21 cellular contexts compared by ENCODE assay signal in the genomic region with DNA sequence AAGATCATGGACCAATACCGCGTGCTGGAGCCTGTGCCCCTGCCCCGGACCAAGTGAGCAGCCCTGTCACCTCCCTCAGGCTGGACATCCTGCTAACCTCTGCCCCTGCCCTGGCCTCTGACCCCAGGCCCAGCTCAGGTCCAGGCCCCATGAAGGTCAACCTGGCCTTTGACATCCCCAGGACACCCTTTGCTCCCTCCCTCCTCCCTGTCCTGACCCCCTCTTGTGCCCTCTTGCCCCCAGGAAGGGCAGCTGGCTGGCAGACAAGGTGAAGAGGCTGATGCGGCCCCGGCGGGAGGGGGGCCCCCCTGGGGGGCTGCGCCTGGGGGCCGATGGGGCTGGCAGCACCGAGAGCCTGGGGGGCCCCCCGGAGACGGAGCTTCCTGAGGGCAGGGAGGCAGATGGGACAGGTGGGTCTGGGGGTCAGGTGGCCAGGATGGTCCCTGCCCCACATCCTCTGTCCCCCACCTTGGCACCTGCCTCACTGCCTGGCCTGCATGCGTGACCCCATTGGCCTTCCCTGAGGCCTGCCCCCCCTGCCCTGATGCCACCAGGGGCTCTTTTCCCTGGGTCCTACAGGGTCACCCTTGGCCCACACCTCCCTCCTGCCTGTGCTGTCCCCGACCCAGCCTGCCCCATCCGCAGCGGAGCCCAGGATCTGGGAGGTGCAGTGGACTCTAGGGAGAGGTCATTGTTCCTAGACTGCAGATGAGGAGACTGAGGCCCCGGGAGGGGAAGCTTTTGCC.
"Had no signal": no experiment of that assay in that cellular context is flagged by ENCODE, and none has a peak within 500 bp of the region (broad histone marks: within the 10 kb centered on the region; RNA-seq: fewer than 3 reads in every experiment).

No MANE protein-coding gene starts in this region.

- H3K27me3 ChIP-seq: brain microvascular endothelial cell, colonic mucosa, foreskin keratinocyte, tibial nerve, uterus had no signal

- H3K4me3 Mint-ChIP-seq: activated CD4-positive, alpha-beta T cell treated with anti-CD3 and anti-CD28 coated beads, Interleukin-2, amount 10 ng/mL, durations not matched to agents 24 days and 14 days; activated naive CD4-positive, alpha-beta T cell treated with anti-CD3 and anti-CD28 coated beads, Interleukin-2, amount 10 ng/mL, durations not matched to agents 7 days and 5 days; activated naive CD8-positive, alpha-beta T cell treated with anti-CD3 and anti-CD28 coated beads, Interleukin-2, amount 50 U/mL, for 24 hours; activated T-cell treated with anti-CD3 and anti-CD28 coated beads, Interleukin-2, amount 50 U/mL, for 4 hours; nephron progenitor cell; stimulated activated naive CD8-positive, alpha-beta T cell treated with anti-CD3 and anti-CD28 coated beads, Interleukin-15, Interleukin-2, amounts not matched to agents 100 ng/mL and 50 ng/mL, for 24 hours had no signal

- H3K27me3 Mint-ChIP-seq: activated CD4-positive, alpha-beta T cell treated with anti-CD3 and anti-CD28 coated beads, Interleukin-2, amount 10 ng/mL, durations not matched to agents 24 days and 14 days; activated naive CD4-positive, alpha-beta T cell treated with anti-CD3 and anti-CD28 coated beads, Interleukin-2, amount 10 ng/mL, durations not matched to agents 7 days and 5 days; activated naive CD8-positive, alpha-beta T cell treated with anti-CD3 and anti-CD28 coated beads, Interleukin-2, amount 50 U/mL, for 24 hours; stimulated activated naive CD8-positive, alpha-beta T cell treated with anti-CD3 and anti-CD28 coated beads, Interleukin-15, Interleukin-2, amounts not matched to agents 100 ng/mL and 50 ng/mL, for 24 hours had no signal

- ATAC-seq: activated naive CD8-positive, alpha-beta T cell treated with anti-CD3 and anti-CD28 coated beads, Interleukin-2, amount 50 U/mL, for 24 hours; activated T-cell treated with anti-CD3 and anti-CD28 coated beads, Interleukin-2, amount 50 U/mL, for 4 hours; foreskin keratinocyte had no signal

- H3K9me3 ChIP-seq: colonic mucosa, tibial nerve, uterus had no signal

- H3K4me3 ChIP-seq: skin epidermis, tibial nerve, uterus had no signal

- H3K36me3 ChIP-seq: brain microvascular endothelial cell, colonic mucosa, tibial nerve, uterus had no signal

- DNase-seq: activated CD4-positive, alpha-beta T cell treated with anti-CD3 and anti-CD28 coated beads, Interleukin-2, amount 10 ng/mL, durations not matched to agents 24 days and 14 days; activated CD8-positive, alpha-beta memory T cell treated with anti-CD3 and anti-CD28 coated beads, Interleukin-2, amount 50 U/mL, for 4 hours; activated effector memory CD4-positive, alpha-beta T cell treated with Interleukin-2 at 50 U/mL for 16 hours; activated naive CD4-positive, alpha-beta T cell treated with anti-CD3 and anti-CD28 coated beads, Interleukin-2, amount 10 ng/mL, durations not matched to agents 7 days and 5 days; activated naive CD8-positive, alpha-beta T cell treated with anti-CD3 and anti-CD28 coated beads, Interleukin-2, amount 50 U/mL, for 24 hours; activated T-cell treated with anti-CD3 and anti-CD28 coated beads, Interleukin-2, amount 50 U/mL, for 4 hours; aorta; brain microvascular endothelial cell; central memory CD4-positive, alpha-beta T cell; colonic mucosa; foreskin keratinocyte; hippocampal formation; mammary epithelial cell; nephron progenitor cell; occipital lobe; posterior cingulate gyrus; T-helper 9 cell; uterus had no signal

- H3K9me3 Mint-ChIP-seq: activated CD4-positive, alpha-beta T cell treated with anti-CD3 and anti-CD28 coated beads, Interleukin-2, amount 10 ng/mL, durations not matched to agents 24 days and 14 days; activated naive CD4-positive, alpha-beta T cell treated with anti-CD3 and anti-CD28 coated beads, Interleukin-2, amount 10 ng/mL, durations not matched to agents 7 days and 5 days; activated naive CD8-positive, alpha-beta T cell treated with anti-CD3 and anti-CD28 coated beads, Interleukin-2, amount 50 U/mL, for 24 hours; activated T-cell treated with anti-CD3 and anti-CD28 coated beads, Interleukin-2, amount 50 U/mL, for 4 hours; nephron progenitor cell; stimulated activated naive CD8-positive, alpha-beta T cell treated with anti-CD3 and anti-CD28 coated beads, Interleukin-15, Interleukin-2, amounts not matched to agents 100 ng/mL and 50 ng/mL, for 24 hours had no signal

- H3K27ac ChIP-seq: brain microvascular endothelial cell, colonic mucosa, foreskin keratinocyte, skin epidermis, tibial nerve, uterus had no signal

- H3K27ac Mint-ChIP-seq: activated CD4-positive, alpha-beta T cell treated with anti-CD3 and anti-CD28 coated beads, Interleukin-2, amount 10 ng/mL, durations not matched to agents 24 days and 14 days; activated naive CD4-positive, alpha-beta T cell treated with anti-CD3 and anti-CD28 coated beads, Interleukin-2, amount 10 ng/mL, durations not matched to agents 7 days and 5 days; activated naive CD8-positive, alpha-beta T cell treated with anti-CD3 and anti-CD28 coated beads, Interleukin-2, amount 50 U/mL, for 24 hours; nephron progenitor cell; stimulated activated naive CD8-positive, alpha-beta T cell treated with anti-CD3 and anti-CD28 coated beads, Interleukin-15, Interleukin-2, amounts not matched to agents 100 ng/mL and 50 ng/mL, for 24 hours had no signal
